ENCODE assay signal across 20 cellular contexts in the genomic region with DNA sequence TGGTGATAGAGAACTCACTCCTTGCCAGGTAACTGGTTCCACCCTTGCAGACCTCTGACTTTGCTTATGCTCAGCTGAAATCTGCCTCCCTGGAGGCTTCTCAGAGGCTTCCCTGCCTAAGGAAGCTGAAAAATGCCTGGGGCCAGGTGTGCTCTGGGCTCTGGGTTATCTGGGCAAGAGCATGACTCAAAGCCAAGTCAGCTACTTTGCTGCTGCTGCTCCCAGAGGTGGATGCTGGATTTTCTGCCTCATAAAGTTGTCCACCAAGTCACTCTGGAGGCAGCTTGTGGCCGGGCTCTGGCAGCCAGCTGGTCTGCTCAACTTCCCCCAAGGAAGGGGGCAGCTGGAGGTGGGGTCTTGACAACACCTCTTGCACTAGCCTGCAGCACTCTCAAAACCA.
DNase-seq lines count a peak whose midpoint lies in the region; ATAC-seq and TF ChIP-seq lines count a peak whose summit lies in the region.
"Had no signal": no experiment of that assay in that cellular context is flagged by ENCODE, and none has a peak within 500 bp of the region (broad histone marks: within the 10 kb centered on the region; RNA-seq: fewer than 3 reads in every experiment).

No MANE protein-coding gene starts in this region.

- POLR2A ChIA-PET in PC-9 (lab: Charles Lee; ENCODE audit: unreplicated experiment) = no interaction called here

- H3K27me3 Mint-ChIP-seq in T-helper 2 cell treated with Interferon-gamma antibody and Interleukin-4, amounts not matched to agents 5 μg/mL and 100 μg/mL, for 36 hours (ENCODE audit: low read depth) = no peaks in the 10 kb centered on the region
- H3K27me3 Mint-ChIP-seq: CD8-positive, alpha-beta memory T cell had no signal

- CTCF ChIA-PET in PC-9 (lab: Charles Lee) = interaction anchor here (0.6 to 1.5 kb wide), 3 partner anchors 104 to 204 kb away, joined by 3 to 6 read pairs (median 3); a partner anchor contains a TSS

- no peak for TF ChIP-seq EP300 in esophagus muscularis mucosa (IDR thresholded peaks at IDR 0.05)

- ATAC-seq in omental fat pad (ENCODE audit: low FRiP score) (no peak), body of pancreas (no peak)
- ATAC-seq: heart left ventricle had no signal

- H3K27ac ChIP-seq in PC-9 = peak overlapping the region; percentile 79
- no peak overlapping the region for H3K27ac ChIP-seq in esophagus muscularis mucosa (replicated peaks in 1 of 4)
- no peak overlapping the region for H3K27ac ChIP-seq in body of pancreas
- H3K27ac ChIP-seq: heart left ventricle, sigmoid colon had no signal

- intact Hi-C loops in PC-9 (cut with micrococcal nuclease; ENCODE audit: unreplicated experiment) = loop anchor here (2.0 to 5.0 kb wide), 2 partner anchors 75 to 102 kb away; no protein-coding TSS in a partner anchor
- intact Hi-C loops in esophagus muscularis mucosa (cut with DNase I) = no loop called here
- intact Hi-C loops in body of pancreas (cut with DNase I) = no loop called here

- peak; percentile 15 for DNase-seq in EL
- DNase-seq in PC-9 = peak; percentile 61 to 91
- peak; percentile 26 for DNase-seq in esophagus muscularis mucosa (ENCODE audit: extremely low spot score)
- DNase-seq in omental fat pad (ENCODE audit: low spot score) = peak; percentile 7
- no peak for DNase-seq in NOMO-1 (lab: John Stamatoyannopoulos, UW; ENCODE audit: unreplicated experiment in 2 of 2)
- no peak for DNase-seq in T-helper 2 cell treated with Interferon-gamma antibody and Interleukin-4, amounts not matched to agents 5 μg/mL and 100 μg/mL, for 36 hours (ENCODE audit: low spot score)
- no peak for DNase-seq in body of pancreas
- no peak for DNase-seq in erythroblast (lab: John Stamatoyannopoulos, UW)
- DNase-seq: activated CD4-positive, alpha-beta T cell treated with anti-CD3 and anti-CD28 coated beads, Interleukin-2, amount 50 U/mL, for 48 hours; activated naive CD4-positive, alpha-beta T cell treated with anti-CD3 and anti-CD28 coated beads, Interleukin-2, amount 50 U/mL, for 16 hours; activated T-cell treated with anti-CD3 and anti-CD28 coated beads, Interleukin-2, amount 50 U/mL, for 24 hours; CD8-positive, alpha-beta memory T cell; cortex of kidney; heart left ventricle; NCI-H2029; NCI-H524; nucleus accumbens; OCI-M1; sigmoid colon; stimulated activated CD4-positive, alpha-beta T cell treated with anti-CD3 and anti-CD28 coated beads, Interleukin-2, amount 100 ng/mL, for 24 hours had no signal

- H3K4me2 ChIP-seq in PC-9 = peak overlapping the region; percentile 50

- no peak overlapping the region for H3K4me3 Mint-ChIP-seq in T-helper 2 cell treated with Interferon-gamma antibody and Interleukin-4, amounts not matched to agents 5 μg/mL and 100 μg/mL, for 36 hours
- H3K4me3 Mint-ChIP-seq: activated T-cell treated with anti-CD3 and anti-CD28 coated beads, Interleukin-2, amount 50 U/mL, for 24 hours; CD8-positive, alpha-beta memory T cell had no signal

- TF ChIP-seq CTCF in PC-9 (conservative IDR thresholded peaks at IDR 0.05) (0 out of 2 replicates have a peak, but pooled peaks have one; percentile 16), esophagus muscularis mucosa (IDR thresholded peaks at IDR 0.05) (no peak), omental fat pad (IDR thresholded peaks at IDR 0.05) (no peak), body of pancreas (IDR thresholded peaks at IDR 0.05) (no peak)

- no peak overlapping the region for H3K4me3 ChIP-seq in PC-9
- H3K4me3 ChIP-seq in esophagus muscularis mucosa = no peak overlapping the region
- H3K4me3 ChIP-seq in body of pancreas = no peak overlapping the region
- H3K4me3 ChIP-seq: heart left ventricle, sigmoid colon had no signal

- TF ChIP-seq POLR2A in esophagus muscularis mucosa (IDR thresholded peaks at IDR 0.05; ENCODE audit: low read depth) (no peak), body of pancreas (IDR thresholded peaks at IDR 0.05) (no peak), erythroblast (IDR thresholded peaks at IDR 0.05; ENCODE audit: low read length) (no peak)

- H3K9me2 ChIP-seq in PC-9 (ENCODE audit: insufficient read depth) = no peaks in the 10 kb centered on the region

- H3K27ac Mint-ChIP-seq in T-helper 2 cell treated with Interferon-gamma antibody and Interleukin-4, amounts not matched to agents 5 μg/mL and 100 μg/mL, for 36 hours = no peak overlapping the region
- H3K27ac Mint-ChIP-seq: activated T-cell treated with anti-CD3 and anti-CD28 coated beads, Interleukin-2, amount 50 U/mL, for 24 hours; CD8-positive, alpha-beta memory T cell had no signal

- H3K27me3 ChIP-seq in PC-9 (ENCODE audit: insufficient read depth, low read depth) (no peaks in the 10 kb centered on the region), esophagus muscularis mucosa (no peaks in the 10 kb centered on the region), body of pancreas (no peaks in the 10 kb centered on the region)
- H3K27me3 ChIP-seq: sigmoid colon had no signal

- no peaks in the 10 kb centered on the region for H3K4me1 Mint-ChIP-seq in T-helper 2 cell treated with Interferon-gamma antibody and Interleukin-4, amounts not matched to agents 5 μg/mL and 100 μg/mL, for 36 hours (ENCODE audit: low read depth)
- H3K4me1 Mint-ChIP-seq: CD8-positive, alpha-beta memory T cell had no signal

- H3K9me3 Mint-ChIP-seq in T-helper 2 cell treated with Interferon-gamma antibody and Interleukin-4, amounts not matched to agents 5 μg/mL and 100 μg/mL, for 36 hours = no peaks in the 10 kb centered on the region
- H3K9me3 Mint-ChIP-seq: activated T-cell treated with anti-CD3 and anti-CD28 coated beads, Interleukin-2, amount 50 U/mL, for 24 hours; CD8-positive, alpha-beta memory T cell had no signal

- H3K79me2 ChIP-seq in PC-9 (ENCODE audit: low read depth) = no peaks in the 10 kb centered on the region

- H3K36me3 ChIP-seq in PC-9 (ENCODE audit: low read depth) (no peaks in the 10 kb centered on the region), esophagus muscularis mucosa (no peaks in the 10 kb centered on the region), body of pancreas (replicated peaks in 1 of 2; ENCODE audit: insufficient read depth in 1 of 2, low read depth in 2 of 2) (no peaks in the 10 kb centered on the region)
- H3K36me3 ChIP-seq: heart left ventricle, sigmoid colon had no signal

- no peaks in the 10 kb centered on the region for H3K36me3 Mint-ChIP-seq in T-helper 2 cell treated with Interferon-gamma antibody and Interleukin-4, amounts not matched to agents 5 μg/mL and 100 μg/mL, for 36 hours (ENCODE audit: low read depth)
- H3K36me3 Mint-ChIP-seq: CD8-positive, alpha-beta memory T cell had no signal

- peaks cover 23% of the 10 kb centered on the region for H3F3A ChIP-seq in PC-9 (ENCODE audit: insufficient read depth, low read depth)

- H3K4me1 ChIP-seq in PC-9 (replicated peaks; ENCODE audit: insufficient read depth) (peaks cover 27% of the 10 kb centered on the region), esophagus muscularis mucosa (peaks cover 0 to 3% (median 1%) of the 10 kb centered on the region in 4 donors), body of pancreas (no peaks in the 10 kb centered on the region)

- H3K9me3 ChIP-seq in PC-9 (ENCODE audit: insufficient read depth, low read depth) = no peaks in the 10 kb centered on the region
- H3K9me3 ChIP-seq in esophagus muscularis mucosa = no peaks in the 10 kb centered on the region
- H3K9me3 ChIP-seq in body of pancreas = no peaks in the 10 kb centered on the region
- H3K9me3 ChIP-seq: heart left ventricle, sigmoid colon had no signal

- BruUV-seq in PC-9 (replicated peaks; lab: Mats Ljungman, UMichigan) = no TSS peak

- no peaks in the 10 kb centered on the region for H4K20me1 ChIP-seq in PC-9 (ENCODE audit: insufficient read depth)

- H2AFZ ChIP-seq in PC-9 = no peak overlapping the region

- 100% methylated on average over 1 of the region's 1 CpG for WGBS in esophagus muscularis mucosa
- 100% methylated on average over 1 of the region's 1 CpG; no CpG with 5 or more reads in 1 of the 2 donors for WGBS in body of pancreas, 2 donors

Comparison
In these comparisons a context has a peak if more than half of its experiments do, and no peak if none do; other contexts are left out.
1. DNase-seq: peak in EL (single experiment), PC-9 (2 of 2), esophagus muscularis mucosa (single experiment) and omental fat pad (single experiment); none in NOMO-1 (0 of 2), T-helper 2 cell treated with Interferon-gamma antibody and Interleukin-4, amounts not matched to agents 5 μg/mL and 100 μg/mL, for 36 hours (single experiment), body of pancreas (0 of 4) and erythroblast (0 of 2).